In the genomic region with DNA sequence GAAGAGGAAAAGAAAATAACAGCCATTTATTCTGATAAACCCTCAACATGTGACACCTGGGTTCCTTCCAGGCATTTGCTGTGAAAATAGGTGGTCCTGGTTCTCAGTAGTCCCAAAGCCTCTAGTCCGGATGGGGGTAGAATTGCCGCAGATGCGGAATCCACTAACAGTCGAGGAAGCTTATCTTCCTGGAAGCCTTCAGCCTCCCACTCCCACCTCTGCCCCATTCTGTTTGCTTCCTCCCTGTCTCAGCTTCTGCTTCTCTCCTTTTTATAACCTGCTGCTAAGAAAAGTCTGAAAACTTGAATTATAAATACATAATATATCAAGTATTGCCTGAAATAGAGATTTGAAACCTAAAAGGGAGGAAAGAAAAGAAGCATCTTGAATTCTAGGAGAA, we compare ENCODE assay signal across 9 cellular contexts. TPM values are rescaled to one million over a fixed set of nuclear protein-coding genes. Genes with fewer than 3 reads are reported as not detected.
DNase-seq lines count a peak whose midpoint lies in the region; ATAC-seq and TF ChIP-seq lines count a peak whose summit lies in the region.
"Had no signal": no experiment of that assay in that cellular context is flagged by ENCODE, and none has a peak within 500 bp of the region (broad histone marks: within the 10 kb centered on the region; RNA-seq: fewer than 3 reads in every experiment).

No MANE protein-coding gene starts in this region.

- no peak for TF ChIP-seq EP300 in gastroesophageal sphincter (IDR thresholded peaks at IDR 0.05)

- POLR2A ChIA-PET in CD8-positive, alpha-beta memory T cell (lab: Charles Lee), result no interaction called here

- H3K36me3 Mint-ChIP-seq in CD8-positive, alpha-beta memory T cell, result peaks cover 0 to 2% (median 0%) of the 10 kb centered on the region in 3 donors
- H3K36me3 Mint-ChIP-seq in brain (no peaks in the 10 kb centered on the region), neural crest cell (ENCODE audit: low read depth) (no peaks in the 10 kb centered on the region)

- no peaks in the 10 kb centered on the region for H3K9me3 Mint-ChIP-seq in CD8-positive, alpha-beta memory T cell
- H3K9me3 Mint-ChIP-seq in brain (no peaks in the 10 kb centered on the region), neural crest cell (no peaks in the 10 kb centered on the region)

- peak overlapping the region; percentile 60 to 94 (median 86) for H3K4me3 Mint-ChIP-seq in CD8-positive, alpha-beta memory T cell
- H3K4me3 Mint-ChIP-seq in brain, result peak overlapping the region; percentile 79 to 96 (median 85)
- peak overlapping the region; percentile 91 for H3K4me3 Mint-ChIP-seq in neural crest cell

- CTCF ChIA-PET in CD8-positive, alpha-beta memory T cell (lab: Charles Lee), result interaction anchor here (2.6 to 3.0 kb wide), 2 partner anchors 12 to 84 kb away, joined by 13 to 14 read pairs; a partner anchor contains a TSS

- H3K4me1 Mint-ChIP-seq in CD8-positive, alpha-beta memory T cell, result peaks cover 7 to 13% (median 13%) of the 10 kb centered on the region in 3 donors
- H3K4me1 Mint-ChIP-seq in brain (peaks cover 18% of the 10 kb centered on the region), neural crest cell (peaks cover 7% of the 10 kb centered on the region)

- no peaks in the 10 kb centered on the region for H3K36me3 ChIP-seq in CD8-positive, alpha-beta memory T cell (ENCODE audit: insufficient read depth, low read length)
- H3K36me3 ChIP-seq in HUES48 (ENCODE audit: control insufficient read depth, insufficient read depth, low read length), result no peaks in the 10 kb centered on the region
- no peaks in the 10 kb centered on the region for H3K36me3 ChIP-seq in gastroesophageal sphincter
- H3K36me3 ChIP-seq: MG63, SJSA1 had no signal

- no peak for TF ChIP-seq POLR2A in gastroesophageal sphincter (IDR thresholded peaks at IDR 0.05)

- H3K4me3 ChIP-seq in CD8-positive, alpha-beta memory T cell (ENCODE audit: low read length), result no peak overlapping the region
- H3K4me3 ChIP-seq in HUES48 (ENCODE audit: low read depth, low read length), result peak overlapping the region; percentile 94
- H3K4me3 ChIP-seq in gastroesophageal sphincter, result no peak overlapping the region

- H3K27ac Mint-ChIP-seq in CD8-positive, alpha-beta memory T cell, result peak overlapping the region in 2 of 8 donors; percentile 20 to 40
- H3K27ac Mint-ChIP-seq in brain (peak overlapping the region in 4 of 5 experiments; percentile 21 to 96 (median 71)), neural crest cell (ENCODE audit: unreplicated experiment) (no peak overlapping the region)

- H3K27me3 ChIP-seq in CD8-positive, alpha-beta memory T cell (ENCODE audit: insufficient read depth, low read length, poor library complexity, severe bottlenecking), result peaks cover 6% of the 10 kb centered on the region
- peaks cover 36% of the 10 kb centered on the region for H3K27me3 ChIP-seq in HUES48 (ENCODE audit: control insufficient read depth, insufficient read depth, low read length)
- peaks cover 32% of the 10 kb centered on the region for H3K27me3 ChIP-seq in gastroesophageal sphincter
- H3K27me3 ChIP-seq: MG63 had no signal

- no peaks in the 10 kb centered on the region for H3K9me3 ChIP-seq in CD8-positive, alpha-beta memory T cell (ENCODE audit: low read length)
- H3K9me3 ChIP-seq in HUES48 (ENCODE audit: control insufficient read depth, insufficient read depth, low read length) (no peaks in the 10 kb centered on the region), gastroesophageal sphincter (no peaks in the 10 kb centered on the region)
- H3K9me3 ChIP-seq: MG63, SJSA1 had no signal

- no peak overlapping the region for H3K9ac ChIP-seq in HUES48 (ENCODE audit: low read depth, low read length)

- 70 to 78% methylated on average over 4 of the region's 4 CpGs for WGBS in gastroesophageal sphincter (ENCODE audit: low coverage in 1 of 2), 2 donors

- peaks cover 3% of the 10 kb centered on the region in 2 donors for H3K27me3 Mint-ChIP-seq in CD8-positive, alpha-beta memory T cell
- peaks cover 48% of the 10 kb centered on the region for H3K27me3 Mint-ChIP-seq in brain
- H3K27me3 Mint-ChIP-seq in neural crest cell (ENCODE audit: low read depth), result peaks cover 57% of the 10 kb centered on the region

- no peak for TF ChIP-seq CTCF in brain (conservative IDR thresholded peaks at IDR 0.05)
- TF ChIP-seq CTCF in neural crest cell (conservative IDR thresholded peaks at IDR 0.05), result no peak
- TF ChIP-seq CTCF in gastroesophageal sphincter (IDR thresholded peaks at IDR 0.05), result no peak

- ATAC-seq in gastroesophageal sphincter (no peak), HG02610 (IDR thresholded peaks at IDR 0.05; ENCODE audit: unreplicated experiment) (no peak), GM18907 (IDR thresholded peaks at IDR 0.05; ENCODE audit: unreplicated experiment) (no peak)

- H3K4me1 ChIP-seq in CD8-positive, alpha-beta memory T cell (ENCODE audit: insufficient read depth, low read length), result peaks cover 10% of the 10 kb centered on the region
- H3K4me1 ChIP-seq in HUES48 (ENCODE audit: control insufficient read depth, insufficient read depth, low read length) (peaks cover 12% of the 10 kb centered on the region; the same call in 1 of the 2 replicates), gastroesophageal sphincter (peaks cover 0 to 18% (median 9%) of the 10 kb centered on the region in 3 donors)

- DNase-seq in CD8-positive, alpha-beta memory T cell, result no peak
- DNase-seq in neural crest cell (ENCODE audit: low read depth, low spot score), result no peak

- H3K27ac ChIP-seq in CD8-positive, alpha-beta memory T cell (ENCODE audit: low read depth, low read length), result no peak overlapping the region
- H3K27ac ChIP-seq in HUES48 (ENCODE audit: low read depth, low read length) (no peak overlapping the region), gastroesophageal sphincter (no peak overlapping the region)
- H3K27ac ChIP-seq: SJSA1 had no signal

RNA-seq across cellular contexts. Expression of a gene that starts 14.0 kb away (rescaled TPM):
- 1 to 10 TPM; 4.0 to 4.7 TPM for total RNA-seq in CD8-positive, alpha-beta memory T cell
- polyA plus RNA-seq in CD8-positive, alpha-beta memory T cell, result 1.9 TPM
- polyA plus RNA-seq in brain (ENCODE audit: insufficient read depth, low read depth, low replicate concordance), result 8.5 TPM
- total RNA-seq in neural crest cell (10.3 and 11.2 TPM in 2 replicates), gastroesophageal sphincter (1 to 10 TPM in 2 of 4 donors, under 1 TPM in 2; 0.62 to 2.4 (median 0.97) TPM)
